ENCODE assay signal across 8 cellular contexts in genomic region chr10:30422981-30423654, GRCh38. TPM values are rescaled to one million over a fixed set of nuclear protein-coding genes. Genes with fewer than 3 reads are reported as not detected.
DNase-seq lines count a peak whose midpoint lies in the region; ATAC-seq, FAIRE-seq and TF ChIP-seq lines count a peak whose summit lies in the region.

No MANE protein-coding gene starts in this region.

- ATAC-seq in HG02852 (IDR thresholded peaks at IDR 0.05; ENCODE audit: unreplicated experiment) = no peak

- peaks cover 60 to 75% (median 73%) of the 10 kb centered on the region in 10 experiments for H3K4me1 ChIP-seq in BLaER1 treated with 17β-estradiol and CSF1 and Interleukin-3, amounts not matched to agents 10 nM and 100 nM
- H3K4me1 ChIP-seq in mucosa of stomach (ENCODE audit: control insufficient read depth, insufficient read depth, low read length) = peaks cover 34% of the 10 kb centered on the region

- DNase-seq in NB4 (ENCODE audit: low read depth) (peak; percentile 80), ecto neural progenitor cell (ENCODE audit: low spot score) (peak; percentile 57), DMS114 treated with DMSO at 0.1 percent for 48 hours (lab: John Stamatoyannopoulos, UW; ENCODE audit: unreplicated experiment) (no peak), NCI-H446 (lab: John Stamatoyannopoulos, UW) (no peak), frontal cortex (ENCODE audit: low spot score in 2 of 2) (no peak)

- TF ChIP-seq CTCF in NB4 (IDR thresholded peaks at IDR 0.05; ENCODE audit: low read depth, low read length) = no peak

- H3K36me3 ChIP-seq in BLaER1 treated with 17β-estradiol and CSF1 and Interleukin-3, amounts not matched to agents 10 nM and 100 nM = no peaks in the 10 kb centered on the region
- no peaks in the 10 kb centered on the region for H3K36me3 ChIP-seq in mucosa of stomach (ENCODE audit: control insufficient read depth, insufficient read depth, low read length)

- H4K20me1 ChIP-seq in BLaER1 treated with 17β-estradiol and CSF1 and Interleukin-3, amounts not matched to agents 10 nM and 100 nM = no peaks in the 10 kb centered on the region

- H3K4me2 ChIP-seq in BLaER1 treated with 17β-estradiol and CSF1 and Interleukin-3, amounts not matched to agents 10 nM and 100 nM = peak overlapping the region; percentile 57 to 88 (median 76)

- H3K4me3 ChIP-seq in BLaER1 treated with 17β-estradiol and CSF1 and Interleukin-3, amounts not matched to agents 10 nM and 100 nM = peak overlapping the region in 2 of 10 experiments; percentile 3 to 16; a peak in 1 of 20 replicates
- H3K4me3 ChIP-seq in NB4 (ENCODE audit: low read depth, low read length) (no peak overlapping the region), mucosa of stomach (ENCODE audit: low read length) (no peak overlapping the region)

- no peak for TF ChIP-seq POLR2A in NB4 (IDR thresholded peaks at IDR 0.05; ENCODE audit: extremely low read depth, insufficient read length)

- no peaks in the 10 kb centered on the region for H3K9me3 ChIP-seq in BLaER1 treated with 17β-estradiol and CSF1 and Interleukin-3, amounts not matched to agents 10 nM and 100 nM (replicated peaks in 1 of 11)
- no peaks in the 10 kb centered on the region for H3K9me3 ChIP-seq in mucosa of stomach (ENCODE audit: control insufficient read depth, low read length)

- H3K27ac ChIP-seq in BLaER1 treated with 17β-estradiol and CSF1 and Interleukin-3, amounts not matched to agents 10 nM and 100 nM = peak overlapping the region; percentile 55 to 89 (median 82); a peak in 21 of 22 replicates

- no peak for FAIRE-seq in frontal cortex (lab: Jason Lieb, UNC)

- peak overlapping the region; percentile 28 to 75 (median 66); a peak in 20 of 22 replicates for H3K9ac ChIP-seq in BLaER1 treated with 17β-estradiol and CSF1 and Interleukin-3, amounts not matched to agents 10 nM and 100 nM
- peak overlapping the region; percentile 56 for H3K9ac ChIP-seq in mucosa of stomach (ENCODE audit: low read length)

- H3K27me3 ChIP-seq in BLaER1 treated with 17β-estradiol and CSF1 and Interleukin-3, amounts not matched to agents 10 nM and 100 nM = no peaks in the 10 kb centered on the region
- H3K27me3 ChIP-seq in mucosa of stomach (ENCODE audit: control insufficient read depth, insufficient read depth, low read length) = no peaks in the 10 kb centered on the region

RNA-seq across cellular contexts. Expression of gene MAP3K8, which starts 10.9 kb away (rescaled TPM):
- total RNA-seq in frontal cortex = 4.9 TPM

Comparison
In these comparisons a context has a peak if more than half of its experiments do, and no peak if none do; other contexts are left out.
1. DNase-seq: peak in NB4 (single experiment) and ecto neural progenitor cell (single experiment); none in DMS114 treated with DMSO at 0.1 percent for 48 hours (single experiment), NCI-H446 (0 of 2) and frontal cortex (0 of 2).